In the genomic region with DNA sequence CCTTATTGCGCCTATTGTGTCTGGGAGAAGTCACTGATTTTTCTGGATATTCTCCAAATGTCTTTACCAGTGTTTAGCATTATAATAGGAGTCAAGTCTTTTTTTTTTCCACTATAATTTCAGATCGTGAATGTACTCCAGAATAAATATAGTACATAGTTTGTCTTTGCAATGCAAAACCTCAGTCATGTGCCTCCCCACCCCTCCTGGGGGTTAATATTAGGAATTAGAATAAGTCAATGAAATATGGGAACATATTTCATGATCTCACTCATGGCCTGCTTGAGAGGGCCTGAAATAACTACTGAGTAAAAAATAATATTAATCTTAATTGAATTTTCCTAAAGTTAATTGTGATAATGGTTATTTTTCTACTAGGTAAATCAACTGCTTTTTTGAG, we compare ENCODE assay signal across 17 cellular contexts.
DNase-seq lines count a peak whose midpoint lies in the region; ATAC-seq and TF ChIP-seq lines count a peak whose summit lies in the region.
"Had no signal": no experiment of that assay in that cellular context is flagged by ENCODE, and none has a peak within 500 bp of the region (broad histone marks: within the 10 kb centered on the region; RNA-seq: fewer than 3 reads in every experiment).

No MANE protein-coding gene starts in this region.

- H3K79me2 ChIP-seq in OCI-LY3 (ENCODE audit: low read length) = no peaks in the 10 kb centered on the region

- H3K36me3 Mint-ChIP-seq in activated CD4-positive, alpha-beta T cell treated with anti-CD3 and anti-CD28 coated beads, Interleukin-2, amount 10 ng/mL, durations not matched to agents 24 days and 14 days (ENCODE audit: low read depth) = no peaks in the 10 kb centered on the region
- H3K36me3 Mint-ChIP-seq: CD14-positive monocyte; CD8-positive, alpha-beta T cell had no signal

- peak; percentile 17 for DNase-seq in activated CD4-positive, alpha-beta T cell treated with anti-CD3 and anti-CD28 coated beads, Interleukin-2, amount 10 ng/mL, durations not matched to agents 24 days and 14 days
- no peak for DNase-seq in activated CD4-positive, alpha-beta T cell treated with anti-CD3 and anti-CD28 coated beads, Interleukin-2, amount 50 U/mL, for 4 hours
- DNase-seq in germinal center (ENCODE audit: low spot score) (peak; percentile 22), GM19240 (ENCODE audit: insufficient read length, low spot score) (no peak)
- DNase-seq: CD8-positive, alpha-beta T cell; COR-L47; DMS153; DMS79 treated with DMSO at 0.1 percent for 48 hours; GDM1; HCEC 1CT; HFFc6 had no signal

- no peak overlapping the region for H3K4me3 Mint-ChIP-seq in activated CD4-positive, alpha-beta T cell treated with anti-CD3 and anti-CD28 coated beads, Interleukin-2, amount 10 ng/mL, durations not matched to agents 24 days and 14 days
- H3K4me3 Mint-ChIP-seq: CD14-positive monocyte; CD8-positive, alpha-beta T cell; HFFc6 had no signal

- peaks cover 30% of the 10 kb centered on the region for H3K4me1 Mint-ChIP-seq in activated CD4-positive, alpha-beta T cell treated with anti-CD3 and anti-CD28 coated beads, Interleukin-2, amount 10 ng/mL, durations not matched to agents 24 days and 14 days

- peaks cover 3% of the 10 kb centered on the region for H3K27me3 Mint-ChIP-seq in activated CD4-positive, alpha-beta T cell treated with anti-CD3 and anti-CD28 coated beads, Interleukin-2, amount 10 ng/mL, durations not matched to agents 24 days and 14 days

- peak overlapping the region; percentile 100 for H3K27ac ChIP-seq in OCI-LY3 (ENCODE audit: low read length)
- H3K27ac ChIP-seq: 22Rv1 had no signal

- H3K27me3 ChIP-seq in OCI-LY3 (ENCODE audit: low read depth, low read length) = no peaks in the 10 kb centered on the region

- peak overlapping the region; percentile 71 for H3K9ac ChIP-seq in OCI-LY3 (ENCODE audit: low read length)

- peaks cover 4% of the 10 kb centered on the region for H3K36me3 ChIP-seq in OCI-LY3 (replicated peaks; ENCODE audit: low read depth, low read length)

- no peak for TF ChIP-seq CTCF in OCI-LY3 (IDR thresholded peaks at IDR 0.05; ENCODE audit: low read depth, low read length)

- no peak overlapping the region for H2AFZ ChIP-seq in OCI-LY3 (ENCODE audit: low read depth, low read length)

- H4K20me1 ChIP-seq in OCI-LY3 (ENCODE audit: insufficient read depth, low read length) = no peaks in the 10 kb centered on the region

- intact Hi-C loops in activated CD4-positive, alpha-beta T cell treated with anti-CD3 and anti-CD28 coated beads, Interleukin-2, amount 10 ng/mL, durations not matched to agents 24 days and 14 days (cut with micrococcal nuclease) = no loop called here

- ATAC-seq in HG03280 (IDR thresholded peaks at IDR 0.05; ENCODE audit: unreplicated experiment) = no peak
- no peak for ATAC-seq in GM19328 (IDR thresholded peaks at IDR 0.05; ENCODE audit: unreplicated experiment)
- ATAC-seq: CD8-positive, alpha-beta T cell; HepG2 had no signal

- peak overlapping the region; percentile 55 for H3K4me2 ChIP-seq in OCI-LY3 (ENCODE audit: low read length)

- H3K4me3 ChIP-seq in OCI-LY3 (ENCODE audit: low read length) = peak overlapping the region; percentile 24; the same call in 1 of the 2 replicates

- peak overlapping the region; percentile 13 for H3K27ac Mint-ChIP-seq in activated CD4-positive, alpha-beta T cell treated with anti-CD3 and anti-CD28 coated beads, Interleukin-2, amount 10 ng/mL, durations not matched to agents 24 days and 14 days
- H3K27ac Mint-ChIP-seq: CD8-positive, alpha-beta T cell; HFFc6 had no signal

- H3K9me3 ChIP-seq in OCI-LY3 (ENCODE audit: insufficient read depth, low read length) = peaks cover under 1% of the 10 kb centered on the region; the same call in 1 of the 2 replicates

- peaks cover 57% of the 10 kb centered on the region for H3K4me1 ChIP-seq in OCI-LY3 (ENCODE audit: low read length)

- H3K9me3 Mint-ChIP-seq in activated CD4-positive, alpha-beta T cell treated with anti-CD3 and anti-CD28 coated beads, Interleukin-2, amount 10 ng/mL, durations not matched to agents 24 days and 14 days = peaks cover 29% of the 10 kb centered on the region
- H3K9me3 Mint-ChIP-seq: CD8-positive, alpha-beta T cell; HFFc6 had no signal

Comparison
In these comparisons a context has a peak if more than half of its experiments do, and no peak if none do; other contexts are left out.
1. DNase-seq: peak in activated CD4-positive, alpha-beta T cell treated with anti-CD3 and anti-CD28 coated beads, Interleukin-2, amount 10 ng/mL, durations not matched to agents 24 days and 14 days (single experiment) and germinal center (single experiment); none in activated CD4-positive, alpha-beta T cell treated with anti-CD3 and anti-CD28 coated beads, Interleukin-2, amount 50 U/mL, for 4 hours (0 of 2) and GM19240 (single experiment).